ENCODE assay signal across 1 cellular context in the genomic region with DNA sequence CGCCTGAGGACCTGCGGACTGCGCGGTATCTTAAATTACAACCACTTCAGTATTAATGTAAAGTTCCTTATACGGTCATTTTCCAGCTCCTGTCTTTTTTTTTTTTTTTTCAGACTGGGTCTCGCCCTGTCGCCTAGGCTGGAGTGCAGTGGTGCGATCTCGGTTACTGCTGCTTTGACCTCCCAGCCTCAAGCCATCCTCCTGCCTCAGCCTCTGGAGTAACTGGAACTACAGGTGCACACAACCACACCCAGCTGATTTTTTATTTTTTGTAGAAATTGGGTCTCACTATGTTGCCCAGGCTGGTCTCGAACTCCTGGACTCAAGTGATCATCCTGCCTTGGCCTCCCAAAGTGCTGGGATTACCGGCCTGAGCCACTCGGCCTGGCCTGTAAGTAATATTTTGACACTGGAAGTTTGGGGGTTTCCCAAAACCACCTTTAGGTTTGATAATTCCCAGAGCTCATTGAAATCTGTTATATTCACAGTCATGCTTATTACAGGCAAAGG.
TF ChIP-seq lines count a peak whose summit lies in the region.

No MANE protein-coding gene starts in this region.

TF ChIP-seq in HEK293, 187 proteins besides CTCF, POLR2A, EP300 and RAD21 (continued from another document):
- TF ChIP-seq INSM2 (tag by site-specific recombination; IDR thresholded peaks at IDR 0.05) (no peak), SCRT2 (tag by site-specific recombination; IDR thresholded peaks at IDR 0.05) (no peak), ZNF548 (tag by site-specific recombination; IDR thresholded peaks at IDR 0.05) (no peak), ZNF10 (tag by site-specific recombination; IDR thresholded peaks at IDR 0.05) (no peak), ZFP37 (tag by site-specific recombination; IDR thresholded peaks at IDR 0.05) (no peak), ZNF274 (IDR thresholded peaks at IDR 0.05; ENCODE audit: low read length) (no peak), ZNF274 (tag by site-specific recombination; IDR thresholded peaks at IDR 0.05; ENCODE audit: borderline replicate concordance) (no peak), ZNF558 (tag by site-specific recombination; IDR thresholded peaks at IDR 0.05) (peak; percentile 90), ZNF335 (tag by site-specific recombination; conservative IDR thresholded peaks at IDR 0.05) (peak; percentile 95), KLF1 (tag by site-specific recombination; IDR thresholded peaks at IDR 0.05) (0 out of 2 replicates have a peak, but pooled peaks have one; percentile 10), ZNF280D (tag by site-specific recombination; IDR thresholded peaks at IDR 0.05) (0 out of 2 replicates have a peak, but pooled peaks have one; percentile 25), OVOL3 (tag by site-specific recombination; IDR thresholded peaks at IDR 0.05) (no peak), PRDM6 (tag by site-specific recombination; IDR thresholded peaks at IDR 0.05) (no peak), ZNF169 (tag by site-specific recombination; IDR thresholded peaks at IDR 0.05) (peak; percentile 4; the same call in 1 of the 2 replicates), ZNF792 (tag by site-specific recombination; IDR thresholded peaks at IDR 0.05) (no peak), ZNF514 (tag by site-specific recombination; IDR thresholded peaks at IDR 0.05) (no peak), WT1 (tag by site-specific recombination; IDR thresholded peaks at IDR 0.05) (no peak), BCL11B (tag by site-specific recombination; IDR thresholded peaks at IDR 0.05; ENCODE audit: low read depth) (peak; percentile 70), ZNF654 (tag by site-specific recombination; IDR thresholded peaks at IDR 0.05; ENCODE audit: low read depth) (no peak)
- TF ChIP-seq, protein P1, sequence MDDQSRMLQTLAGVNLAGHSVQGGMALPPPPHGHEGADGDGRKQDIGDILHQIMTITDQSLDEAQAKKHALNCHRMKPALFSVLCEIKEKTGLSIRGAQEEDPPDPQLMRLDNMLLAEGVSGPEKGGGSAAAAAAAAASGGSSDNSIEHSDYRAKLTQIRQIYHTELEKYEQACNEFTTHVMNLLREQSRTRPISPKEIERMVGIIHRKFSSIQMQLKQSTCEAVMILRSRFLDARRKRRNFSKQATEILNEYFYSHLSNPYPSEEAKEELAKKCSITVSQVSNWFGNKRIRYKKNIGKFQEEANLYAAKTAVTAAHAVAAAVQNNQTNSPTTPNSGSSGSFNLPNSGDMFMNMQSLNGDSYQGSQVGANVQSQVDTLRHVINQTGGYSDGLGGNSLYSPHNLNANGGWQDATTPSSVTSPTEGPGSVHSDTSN (CRISPR knock-in tag; IDR thresholded peaks at IDR 0.05): no peak
- TF ChIP-seq, protein P2, sequence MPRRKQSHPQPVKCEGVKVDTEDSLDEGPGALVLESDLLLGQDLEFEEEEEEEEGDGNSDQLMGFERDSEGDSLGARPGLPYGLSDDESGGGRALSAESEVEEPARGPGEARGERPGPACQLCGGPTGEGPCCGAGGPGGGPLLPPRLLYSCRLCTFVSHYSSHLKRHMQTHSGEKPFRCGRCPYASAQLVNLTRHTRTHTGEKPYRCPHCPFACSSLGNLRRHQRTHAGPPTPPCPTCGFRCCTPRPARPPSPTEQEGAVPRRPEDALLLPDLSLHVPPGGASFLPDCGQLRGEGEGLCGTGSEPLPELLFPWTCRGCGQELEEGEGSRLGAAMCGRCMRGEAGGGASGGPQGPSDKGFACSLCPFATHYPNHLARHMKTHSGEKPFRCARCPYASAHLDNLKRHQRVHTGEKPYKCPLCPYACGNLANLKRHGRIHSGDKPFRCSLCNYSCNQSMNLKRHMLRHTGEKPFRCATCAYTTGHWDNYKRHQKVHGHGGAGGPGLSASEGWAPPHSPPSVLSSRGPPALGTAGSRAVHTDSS (tag by site-specific recombination; IDR thresholded peaks at IDR 0.05): no peak
- TF ChIP-seq, protein P3, sequence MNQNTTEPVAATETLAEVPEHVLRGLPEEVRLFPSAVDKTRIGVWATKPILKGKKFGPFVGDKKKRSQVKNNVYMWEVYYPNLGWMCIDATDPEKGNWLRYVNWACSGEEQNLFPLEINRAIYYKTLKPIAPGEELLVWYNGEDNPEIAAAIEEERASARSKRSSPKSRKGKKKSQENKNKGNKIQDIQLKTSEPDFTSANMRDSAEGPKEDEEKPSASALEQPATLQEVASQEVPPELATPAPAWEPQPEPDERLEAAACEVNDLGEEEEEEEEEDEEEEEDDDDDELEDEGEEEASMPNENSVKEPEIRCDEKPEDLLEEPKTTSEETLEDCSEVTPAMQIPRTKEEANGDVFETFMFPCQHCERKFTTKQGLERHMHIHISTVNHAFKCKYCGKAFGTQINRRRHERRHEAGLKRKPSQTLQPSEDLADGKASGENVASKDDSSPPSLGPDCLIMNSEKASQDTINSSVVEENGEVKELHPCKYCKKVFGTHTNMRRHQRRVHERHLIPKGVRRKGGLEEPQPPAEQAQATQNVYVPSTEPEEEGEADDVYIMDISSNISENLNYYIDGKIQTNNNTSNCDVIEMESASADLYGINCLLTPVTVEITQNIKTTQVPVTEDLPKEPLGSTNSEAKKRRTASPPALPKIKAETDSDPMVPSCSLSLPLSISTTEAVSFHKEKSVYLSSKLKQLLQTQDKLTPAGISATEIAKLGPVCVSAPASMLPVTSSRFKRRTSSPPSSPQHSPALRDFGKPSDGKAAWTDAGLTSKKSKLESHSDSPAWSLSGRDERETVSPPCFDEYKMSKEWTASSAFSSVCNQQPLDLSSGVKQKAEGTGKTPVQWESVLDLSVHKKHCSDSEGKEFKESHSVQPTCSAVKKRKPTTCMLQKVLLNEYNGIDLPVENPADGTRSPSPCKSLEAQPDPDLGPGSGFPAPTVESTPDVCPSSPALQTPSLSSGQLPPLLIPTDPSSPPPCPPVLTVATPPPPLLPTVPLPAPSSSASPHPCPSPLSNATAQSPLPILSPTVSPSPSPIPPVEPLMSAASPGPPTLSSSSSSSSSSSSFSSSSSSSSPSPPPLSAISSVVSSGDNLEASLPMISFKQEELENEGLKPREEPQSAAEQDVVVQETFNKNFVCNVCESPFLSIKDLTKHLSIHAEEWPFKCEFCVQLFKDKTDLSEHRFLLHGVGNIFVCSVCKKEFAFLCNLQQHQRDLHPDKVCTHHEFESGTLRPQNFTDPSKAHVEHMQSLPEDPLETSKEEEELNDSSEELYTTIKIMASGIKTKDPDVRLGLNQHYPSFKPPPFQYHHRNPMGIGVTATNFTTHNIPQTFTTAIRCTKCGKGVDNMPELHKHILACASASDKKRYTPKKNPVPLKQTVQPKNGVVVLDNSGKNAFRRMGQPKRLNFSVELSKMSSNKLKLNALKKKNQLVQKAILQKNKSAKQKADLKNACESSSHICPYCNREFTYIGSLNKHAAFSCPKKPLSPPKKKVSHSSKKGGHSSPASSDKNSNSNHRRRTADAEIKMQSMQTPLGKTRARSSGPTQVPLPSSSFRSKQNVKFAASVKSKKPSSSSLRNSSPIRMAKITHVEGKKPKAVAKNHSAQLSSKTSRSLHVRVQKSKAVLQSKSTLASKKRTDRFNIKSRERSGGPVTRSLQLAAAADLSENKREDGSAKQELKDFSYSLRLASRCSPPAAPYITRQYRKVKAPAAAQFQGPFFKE (tag by site-specific recombination; IDR thresholded peaks at IDR 0.05; ENCODE audit: borderline replicate concordance): no peak
